Comparison of ENCODE assay signal across 14 cellular contexts in genomic region chr18:37252854-37253396, GRCh38.
DNase-seq lines count a peak whose midpoint lies in the region; ATAC-seq lines count a peak whose summit lies in the region.
"Had no signal": no experiment of that assay in that cellular context is flagged by ENCODE, and none has a peak within 500 bp of the region (broad histone marks: within the 10 kb centered on the region; RNA-seq: fewer than 3 reads in every experiment).

No MANE protein-coding gene starts in this region.

- DNase-seq in effector memory CD8-positive, alpha-beta T cell: no peak
- DNase-seq in naive thymus-derived CD8-positive, alpha-beta T cell: no peak
- DNase-seq in activated naive CD4-positive, alpha-beta T cell treated with anti-CD3 and anti-CD28 coated beads, Interleukin-2, amount 10 ng/mL, durations not matched to agents 7 days and 5 days: no peak
- no peak for DNase-seq in activated CD4-positive, alpha-beta T cell treated with anti-CD3 and anti-CD28 coated beads for 1 hour
- DNase-seq: activated naive CD8-positive, alpha-beta T cell treated with anti-CD3 and anti-CD28 coated beads, Interleukin-2, amount 10 ng/mL, durations not matched to agents 7 days and 5 days; AML-193; cerebellar nuclear complex; NCI-H2107; uterus had no signal

- H3K27ac ChIP-seq in ACC112 (ENCODE audit: low read depth, low read length) (no peak overlapping the region), HUES48 (ENCODE audit: low read depth, low read length) (no peak overlapping the region)
- H3K27ac ChIP-seq: prostate gland, uterus had no signal

- H3K4me1 Mint-ChIP-seq in effector memory CD8-positive, alpha-beta T cell (ENCODE audit: low read depth in 2 of 2): peaks cover 0 to 4% of the 10 kb centered on the region in 2 donors
- peaks cover 0 to 14% (median 8%) of the 10 kb centered on the region in 4 donors for H3K4me1 Mint-ChIP-seq in naive thymus-derived CD8-positive, alpha-beta T cell
- H3K4me1 Mint-ChIP-seq in activated naive CD4-positive, alpha-beta T cell treated with anti-CD3 and anti-CD28 coated beads, Interleukin-2, amount 10 ng/mL, durations not matched to agents 7 days and 5 days: peaks cover 7% of the 10 kb centered on the region
- H3K4me1 Mint-ChIP-seq: activated naive CD8-positive, alpha-beta T cell treated with anti-CD3 and anti-CD28 coated beads, Interleukin-2, amount 10 ng/mL, durations not matched to agents 7 days and 5 days had no signal

- no peaks in the 10 kb centered on the region for H3K4me1 ChIP-seq in ACC112 (ENCODE audit: control insufficient read depth, insufficient read depth, low read length, unreplicated experiment)
- H3K4me1 ChIP-seq in HUES48 (ENCODE audit: control insufficient read depth, insufficient read depth, low read length): peaks cover 8% of the 10 kb centered on the region
- H3K4me1 ChIP-seq: prostate gland had no signal

- peaks cover 59 to 82% of the 10 kb centered on the region in 2 donors for H3K27me3 Mint-ChIP-seq in effector memory CD8-positive, alpha-beta T cell
- peaks cover 28 to 82% (median 54%) of the 10 kb centered on the region in 5 donors for H3K27me3 Mint-ChIP-seq in naive thymus-derived CD8-positive, alpha-beta T cell
- peaks cover 70% of the 10 kb centered on the region for H3K27me3 Mint-ChIP-seq in activated naive CD4-positive, alpha-beta T cell treated with anti-CD3 and anti-CD28 coated beads, Interleukin-2, amount 10 ng/mL, durations not matched to agents 7 days and 5 days

- no peak overlapping the region for H2AFZ ChIP-seq in ACC112 (ENCODE audit: low read length, unreplicated experiment)

- H3K36me3 Mint-ChIP-seq in effector memory CD8-positive, alpha-beta T cell (ENCODE audit: insufficient read depth): no peaks in the 10 kb centered on the region
- peaks cover 0 to 3% (median 0%) of the 10 kb centered on the region in 3 donors for H3K36me3 Mint-ChIP-seq in naive thymus-derived CD8-positive, alpha-beta T cell
- no peaks in the 10 kb centered on the region for H3K36me3 Mint-ChIP-seq in activated naive CD4-positive, alpha-beta T cell treated with anti-CD3 and anti-CD28 coated beads, Interleukin-2, amount 10 ng/mL, durations not matched to agents 7 days and 5 days
- H3K36me3 Mint-ChIP-seq: activated naive CD8-positive, alpha-beta T cell treated with anti-CD3 and anti-CD28 coated beads, Interleukin-2, amount 10 ng/mL, durations not matched to agents 7 days and 5 days had no signal

- ATAC-seq in effector memory CD8-positive, alpha-beta T cell (replicated peaks): no peak
- no peak for ATAC-seq in naive thymus-derived CD8-positive, alpha-beta T cell
- ATAC-seq in GM19463 (IDR thresholded peaks at IDR 0.05; ENCODE audit: unreplicated experiment) (no peak), HG03354 (IDR thresholded peaks at IDR 0.05; ENCODE audit: poor library complexity, severe bottlenecking, unreplicated experiment) (no peak)

- H3K27me3 ChIP-seq in ACC112 (ENCODE audit: insufficient read depth, low read length) (peaks cover 79% of the 10 kb centered on the region), HUES48 (ENCODE audit: control insufficient read depth, insufficient read depth, low read length) (peaks cover 42% of the 10 kb centered on the region)

- H3K9ac ChIP-seq in HUES48 (ENCODE audit: low read depth, low read length): no peak overlapping the region

- peak overlapping the region; percentile 15 for H3K4me3 Mint-ChIP-seq in effector memory CD8-positive, alpha-beta T cell
- peak overlapping the region in 7 of 10 donors; percentile 2 to 61 (median 55) for H3K4me3 Mint-ChIP-seq in naive thymus-derived CD8-positive, alpha-beta T cell
- H3K4me3 Mint-ChIP-seq in activated naive CD4-positive, alpha-beta T cell treated with anti-CD3 and anti-CD28 coated beads, Interleukin-2, amount 10 ng/mL, durations not matched to agents 7 days and 5 days: no peak overlapping the region
- H3K4me3 Mint-ChIP-seq: activated naive CD8-positive, alpha-beta T cell treated with anti-CD3 and anti-CD28 coated beads, Interleukin-2, amount 10 ng/mL, durations not matched to agents 7 days and 5 days had no signal

- no peaks in the 10 kb centered on the region for H3K36me3 ChIP-seq in ACC112 (ENCODE audit: insufficient read depth, low read length)
- H3K36me3 ChIP-seq in HUES48 (ENCODE audit: control insufficient read depth, insufficient read depth, low read length): no peaks in the 10 kb centered on the region
- H3K36me3 ChIP-seq: prostate gland, uterus had no signal

- CTCF ChIA-PET in activated naive CD4-positive, alpha-beta T cell treated with anti-CD3 and anti-CD28 coated beads, Interleukin-2, amount 10 ng/mL, durations not matched to agents 7 days and 5 days (lab: Charles Lee): no interaction called here

- peak overlapping the region; percentile 75; the same call in 1 of the 2 replicates for H3K4me3 ChIP-seq in ACC112 (ENCODE audit: low read depth, low read length)
- H3K4me3 ChIP-seq in HUES48 (ENCODE audit: low read depth, low read length): peak overlapping the region; percentile 78
- H3K4me3 ChIP-seq: uterus had no signal

- POLR2A ChIA-PET in naive thymus-derived CD8-positive, alpha-beta T cell (lab: Charles Lee): no interaction called here

- H3K9me3 Mint-ChIP-seq in effector memory CD8-positive, alpha-beta T cell: no peaks in the 10 kb centered on the region
- peaks cover 0 to 14% (median 0%) of the 10 kb centered on the region in 9 donors for H3K9me3 Mint-ChIP-seq in naive thymus-derived CD8-positive, alpha-beta T cell
- no peaks in the 10 kb centered on the region for H3K9me3 Mint-ChIP-seq in activated naive CD4-positive, alpha-beta T cell treated with anti-CD3 and anti-CD28 coated beads, Interleukin-2, amount 10 ng/mL, durations not matched to agents 7 days and 5 days
- H3K9me3 Mint-ChIP-seq: activated naive CD8-positive, alpha-beta T cell treated with anti-CD3 and anti-CD28 coated beads, Interleukin-2, amount 10 ng/mL, durations not matched to agents 7 days and 5 days had no signal

- H3K79me2 ChIP-seq in ACC112 (ENCODE audit: control insufficient read depth, insufficient read depth, low read length, unreplicated experiment): no peaks in the 10 kb centered on the region

- no peak overlapping the region for H3K27ac Mint-ChIP-seq in effector memory CD8-positive, alpha-beta T cell
- peak overlapping the region in 1 of 10 donors; percentile 73 for H3K27ac Mint-ChIP-seq in naive thymus-derived CD8-positive, alpha-beta T cell
- no peak overlapping the region for H3K27ac Mint-ChIP-seq in activated naive CD4-positive, alpha-beta T cell treated with anti-CD3 and anti-CD28 coated beads, Interleukin-2, amount 10 ng/mL, durations not matched to agents 7 days and 5 days
- H3K27ac Mint-ChIP-seq: activated naive CD8-positive, alpha-beta T cell treated with anti-CD3 and anti-CD28 coated beads, Interleukin-2, amount 10 ng/mL, durations not matched to agents 7 days and 5 days had no signal

- H3K9me3 ChIP-seq in HUES48 (ENCODE audit: control insufficient read depth, insufficient read depth, low read length): no peaks in the 10 kb centered on the region
- H3K9me3 ChIP-seq: prostate gland, uterus had no signal
